ENCODE assay signal across 8 cellular contexts in genomic region chr17:42578282-42578869, GRCh38. TPM values are rescaled to one million over a fixed set of nuclear protein-coding genes. Genes with fewer than 3 reads are reported as not detected.
DNase-seq lines count a peak whose midpoint lies in the region; ATAC-seq and TF ChIP-seq lines count a peak whose summit lies in the region.

No MANE protein-coding gene starts in this region.

- peak; percentile 90 to 93 for DNase-seq in Caco-2
- peak; percentile 83 for DNase-seq in KG1 (lab: John Stamatoyannopoulos, UW)
- DNase-seq in OCI-M1 (lab: John Stamatoyannopoulos, UW): peak; percentile 95
- DNase-seq in activated T-cell treated with anti-CD3 and anti-CD28 coated beads, Interleukin-2, amount 50 U/mL, for 72 hours: peak; percentile 74 to 75
- DNase-seq in fibroblast of gingiva (ENCODE audit: low read depth): peak; percentile 55
- DNase-seq in myocyte (ENCODE audit: low read depth): peak; percentile 81
- DNase-seq in stimulated activated naive CD8-positive, alpha-beta T cell treated with anti-CD3 and anti-CD28 coated beads, Interleukin-15, amount 100 ng/mL, for 72 hours: peak; percentile 66 to 78

- intact Hi-C loops in Caco-2 (cut with micrococcal nuclease; ENCODE audit: unreplicated experiment): loop anchor here (1.0 to 10.0 kb wide), 5 partner anchors 30 to 246 kb away; partner anchors contain the start of genes BECN1, RAMP2, RETREG3 and TUBG1

- H3K9me3 Mint-ChIP-seq in Caco-2 (ENCODE audit: unreplicated experiment): no peaks in the 10 kb centered on the region
- H3K9me3 Mint-ChIP-seq in activated T-cell treated with anti-CD3 and anti-CD28 coated beads, Interleukin-2, amount 50 U/mL, for 72 hours: no peaks in the 10 kb centered on the region
- no peaks in the 10 kb centered on the region for H3K9me3 Mint-ChIP-seq in stimulated activated naive CD8-positive, alpha-beta T cell treated with anti-CD3 and anti-CD28 coated beads, Interleukin-15, amount 100 ng/mL, for 72 hours

- no peaks in the 10 kb centered on the region for H3K9me3 ChIP-seq in Caco-2

- CTCF ChIA-PET in Caco-2 (lab: Charles Lee): interaction anchor here (0.6 to 2.9 kb wide), 45 partner anchors 8 to 1983 kb away, joined by 3 to 38 read pairs (median 4); partner anchors contain the start of genes BECN1, CAVIN1, CNTD1 and COA3

- peak overlapping the region; percentile 82 for H3K4me3 ChIP-seq in Caco-2 (ENCODE audit: low read depth, low read length)

- H3K4me1 ChIP-seq in Caco-2: peaks cover 4% of the 10 kb centered on the region

- no peaks in the 10 kb centered on the region for H3K27me3 Mint-ChIP-seq in Caco-2 (ENCODE audit: insufficient read depth, unreplicated experiment)
- no peaks in the 10 kb centered on the region for H3K27me3 Mint-ChIP-seq in activated T-cell treated with anti-CD3 and anti-CD28 coated beads, Interleukin-2, amount 50 U/mL, for 72 hours (ENCODE audit: low read depth)
- H3K27me3 Mint-ChIP-seq in stimulated activated naive CD8-positive, alpha-beta T cell treated with anti-CD3 and anti-CD28 coated beads, Interleukin-15, amount 100 ng/mL, for 72 hours: no peaks in the 10 kb centered on the region

- peak; percentile 61 for ATAC-seq in GM21528 (IDR thresholded peaks at IDR 0.05; ENCODE audit: low FRiP score, unreplicated experiment)
- peak; percentile 35 to 38 for ATAC-seq in activated T-cell treated with anti-CD3 and anti-CD28 coated beads, Interleukin-2, amount 50 U/mL, for 72 hours (replicated peaks in 1 of 2)
- peak; percentile 74 for ATAC-seq in stimulated activated naive CD8-positive, alpha-beta T cell treated with anti-CD3 and anti-CD28 coated beads, Interleukin-15, amount 100 ng/mL, for 72 hours

- peaks cover under 1% of the 10 kb centered on the region for H3K36me3 ChIP-seq in Caco-2 (ENCODE audit: control insufficient read depth, insufficient read depth, low read length)

- no TSS peak for BruUV-seq in Caco-2 (replicated peaks; lab: Mats Ljungman, UMichigan)

- peaks cover 20% of the 10 kb centered on the region for H3K4me1 Mint-ChIP-seq in Caco-2 (ENCODE audit: low read depth, unreplicated experiment)
- peaks cover 48% of the 10 kb centered on the region for H3K4me1 Mint-ChIP-seq in activated T-cell treated with anti-CD3 and anti-CD28 coated beads, Interleukin-2, amount 50 U/mL, for 72 hours (ENCODE audit: low read depth)
- peaks cover 46% of the 10 kb centered on the region for H3K4me1 Mint-ChIP-seq in stimulated activated naive CD8-positive, alpha-beta T cell treated with anti-CD3 and anti-CD28 coated beads, Interleukin-15, amount 100 ng/mL, for 72 hours

- no peaks in the 10 kb centered on the region for H3K27me3 ChIP-seq in Caco-2 (replicated peaks; ENCODE audit: control insufficient read depth, insufficient read depth, low read length)

- peak overlapping the region; percentile 84 for H3K27ac Mint-ChIP-seq in Caco-2 (ENCODE audit: unreplicated experiment)
- H3K27ac Mint-ChIP-seq in activated T-cell treated with anti-CD3 and anti-CD28 coated beads, Interleukin-2, amount 50 U/mL, for 72 hours: peak overlapping the region; percentile 97
- H3K27ac Mint-ChIP-seq in stimulated activated naive CD8-positive, alpha-beta T cell treated with anti-CD3 and anti-CD28 coated beads, Interleukin-15, amount 100 ng/mL, for 72 hours: peak overlapping the region; percentile 50 to 97

- H3K36me3 Mint-ChIP-seq in Caco-2 (ENCODE audit: insufficient read depth, unreplicated experiment): peaks cover 72% of the 10 kb centered on the region
- peaks cover 12 to 23% of the 10 kb centered on the region in 2 donors for H3K36me3 Mint-ChIP-seq in activated T-cell treated with anti-CD3 and anti-CD28 coated beads, Interleukin-2, amount 50 U/mL, for 72 hours (ENCODE audit: insufficient read depth in 2 of 2)

- peak overlapping the region; percentile 80 for H3K4me3 Mint-ChIP-seq in Caco-2 (ENCODE audit: unreplicated experiment)
- peak overlapping the region; percentile 92 to 96 for H3K4me3 Mint-ChIP-seq in activated T-cell treated with anti-CD3 and anti-CD28 coated beads, Interleukin-2, amount 50 U/mL, for 72 hours
- H3K4me3 Mint-ChIP-seq in stimulated activated naive CD8-positive, alpha-beta T cell treated with anti-CD3 and anti-CD28 coated beads, Interleukin-15, amount 100 ng/mL, for 72 hours: peak overlapping the region; percentile 98 to 100

- POLR2A ChIA-PET in Caco-2 (lab: Charles Lee): interaction anchor here (0.5 to 2.4 kb wide), 9 partner anchors 30 to 536 kb away, joined by 3 to 26 read pairs (median 4); partner anchors contain the start of genes BECN1, COA3, NAGLU and PLEKHH3

- TF ChIP-seq CTCF in Caco-2 (IDR thresholded peaks at IDR 0.05; ENCODE audit: insufficient read depth in 1 of 2, low read depth in 1 of 2, low read length in 1 of 2, severe bottlenecking in 1 of 2, unreplicated experiment in 1 of 2): peak; percentile 79 to 84

RNA-seq across cellular contexts. Expression of gene PSMC3IP, which starts 0.8 kb away (rescaled TPM):
- total RNA-seq in Caco-2 (2022) (24.7 and 25.2 TPM in 2 replicates), myocyte (1.2 and 2.3 TPM in 2 replicates)
- 10 to 100 TPM; 31.7 to 40.7 TPM for total RNA-seq in activated T-cell treated with anti-CD3 and anti-CD28 coated beads, Interleukin-2, amount 50 U/mL, for 72 hours
- 5.0 TPM for polyA plus RNA-seq in myocyte (2012)

RNA-seq across cellular contexts. Expression of gene MLX, which starts 11.5 kb away (rescaled TPM):
- total RNA-seq in Caco-2 (2022): 37.5 and 41.2 TPM in 2 replicates
- 10 to 100 TPM; 38.8 to 41.2 TPM for total RNA-seq in activated T-cell treated with anti-CD3 and anti-CD28 coated beads, Interleukin-2, amount 50 U/mL, for 72 hours
- total RNA-seq in myocyte: 41.1 and 47.1 TPM in 2 replicates
- 50.8 TPM for polyA plus RNA-seq in myocyte (2012)

RNA-seq across cellular contexts. Expression of gene COASY, which starts 16.4 kb away (rescaled TPM):
- total RNA-seq in Caco-2 (2022) (128 and 138 TPM in 2 replicates), myocyte (23.7 and 24.4 TPM in 2 replicates)
- 10 to 100 TPM; 98.2 to 98.5 TPM for total RNA-seq in activated T-cell treated with anti-CD3 and anti-CD28 coated beads, Interleukin-2, amount 50 U/mL, for 72 hours
- polyA plus RNA-seq in myocyte (2012): 61.8 TPM

RNA-seq across cellular contexts. Expression of gene HSD17B1, which starts 25.7 kb away (rescaled TPM):
- total RNA-seq in Caco-2 (2022) (2.3 and 4.0 TPM in 2 replicates), myocyte (0.56 and 0.88 TPM in 2 replicates)
- 1 to 10 TPM; 1.3 to 1.8 TPM for total RNA-seq in activated T-cell treated with anti-CD3 and anti-CD28 coated beads, Interleukin-2, amount 50 U/mL, for 72 hours
- 4.6 TPM for polyA plus RNA-seq in myocyte (2012)

RNA-seq across cellular contexts. Expression of gene RETREG3, which starts 30.8 kb away (rescaled TPM):
- total RNA-seq in Caco-2 (2022) (58.6 and 59.0 TPM in 2 replicates), myocyte (44.5 and 60.6 TPM in 2 replicates)
- total RNA-seq in activated T-cell treated with anti-CD3 and anti-CD28 coated beads, Interleukin-2, amount 50 U/mL, for 72 hours: 10 to 100 TPM; 41.5 to 42.6 TPM
- polyA plus RNA-seq in myocyte (2012): 25.0 TPM

Comparison
In these comparisons a context has a peak if more than half of its experiments do, and no peak if none do; other contexts are left out.
1. Peak in every context shown above with its lines: DNase-seq, ATAC-seq and H3K4me3 ChIP-seq.